18 cellular contexts compared by ENCODE assay signal in the genomic region with DNA sequence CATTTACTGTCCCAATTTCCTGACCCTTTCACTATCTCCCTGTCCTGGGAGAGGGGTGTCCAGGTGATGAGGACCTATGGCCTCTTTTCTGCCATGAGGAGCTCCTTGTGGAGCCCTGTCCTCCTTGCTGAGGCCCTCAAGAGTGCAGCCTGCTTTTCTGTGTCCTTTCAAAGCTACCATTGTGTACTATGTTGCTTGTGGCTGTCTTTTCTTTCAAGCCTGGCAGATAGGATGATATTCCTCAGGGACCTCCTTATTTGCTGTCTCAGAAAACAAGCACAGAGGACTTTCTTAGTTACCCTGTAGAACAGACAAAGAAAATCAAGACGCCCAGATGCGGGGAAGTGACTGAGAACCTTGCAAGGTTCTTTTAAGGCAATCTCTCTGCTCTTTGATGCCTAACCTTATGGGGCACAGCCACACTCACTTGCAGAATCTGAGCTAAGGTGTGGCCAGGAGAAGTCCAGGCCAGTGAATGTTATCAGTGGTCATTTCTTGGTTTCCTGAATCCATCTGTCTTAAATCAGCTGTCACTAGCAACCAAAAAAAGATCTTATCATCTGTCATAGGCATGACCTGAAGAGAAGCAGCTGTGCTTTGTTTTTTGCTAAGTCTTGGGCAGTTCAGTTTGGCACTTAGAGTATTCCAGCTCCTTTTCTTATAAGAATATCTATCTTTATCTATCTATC. TPM values are rescaled to one million over a fixed set of nuclear protein-coding genes. Genes with fewer than 3 reads are reported as not detected.
DNase-seq lines count a peak whose midpoint lies in the region; ATAC-seq and TF ChIP-seq lines count a peak whose summit lies in the region.
"Had no signal": no experiment of that assay in that cellular context is flagged by ENCODE, and none has a peak within 500 bp of the region (broad histone marks: within the 10 kb centered on the region; RNA-seq: fewer than 3 reads in every experiment).

No MANE protein-coding gene starts in this region.

- H3K27ac ChIP-seq in IMR-90 (ENCODE audit: insufficient read depth, low read length) (no peak overlapping the region), cingulate gyrus (ENCODE audit: low read depth, low read length) (peak overlapping the region; percentile 47), left lung (peak overlapping the region; percentile 39 to 68), stomach (peak overlapping the region in 4 of 5 donors; percentile 21 to 72 (median 40))
- H3K27ac ChIP-seq: WERI-Rb-1 had no signal

- H4K5ac ChIP-seq in IMR-90 (ENCODE audit: low read depth, low read length) = no peak overlapping the region

- H3K4me2 ChIP-seq in IMR-90 (ENCODE audit: low read depth, low read length) = no peak overlapping the region

- peak overlapping the region; percentile 74 for H2BK20ac ChIP-seq in IMR-90 (ENCODE audit: low read depth, low read length)

- no peak overlapping the region for H3K4ac ChIP-seq in IMR-90 (ENCODE audit: low read depth, low read length)

- no peak for TF ChIP-seq CTCF in IMR-90 (conservative IDR thresholded peaks at IDR 0.05; ENCODE audit: low read depth, low read length)
- no peak for TF ChIP-seq CTCF in left lung (IDR thresholded peaks at IDR 0.05)
- no peak for TF ChIP-seq CTCF in stomach (IDR thresholded peaks at IDR 0.05)

- no peaks in the 10 kb centered on the region for H4K20me1 ChIP-seq in IMR-90 (ENCODE audit: insufficient read depth, low read length)

- WGBS in IMR-90 (ENCODE audit: extremely low coverage in 2 of 2, insufficient read length in 1 of 2), 2 experiments = no CpG with 5 or more reads among the region's 2 CpGs
- 60 to 82% (median 73%) methylated on average over 2 of the region's 2 CpGs for WGBS in stomach, 5 donors

- BruUV-seq in IMR-90 (replicated peaks; lab: Mats Ljungman, UMichigan) = no TSS peak

- dilution Hi-C loops in IMR-90 (cut with HindIII; ENCODE audit: low sequenced_read_pairs, unreplicated experiment) = no loop called here

- H2BK5ac ChIP-seq in IMR-90 (ENCODE audit: low read depth, low read length, poor library complexity, severe bottlenecking) = no peak overlapping the region

- H3K14ac ChIP-seq in IMR-90 (replicated peaks; ENCODE audit: low read depth, low read length) = peak overlapping the region; percentile 41; the same call in 1 of the 2 replicates

- no peak overlapping the region for H3K9ac ChIP-seq in IMR-90 (ENCODE audit: low read depth, low read length)

- H3K36me3 ChIP-seq in IMR-90 (ENCODE audit: control insufficient read depth, insufficient read depth, low read length) = no peaks in the 10 kb centered on the region
- no peaks in the 10 kb centered on the region for H3K36me3 ChIP-seq in left lung
- H3K36me3 ChIP-seq in stomach = no peaks in the 10 kb centered on the region
- H3K36me3 ChIP-seq: WERI-Rb-1 had no signal

- H2AK5ac ChIP-seq in IMR-90 (ENCODE audit: low read depth, low read length) = no peak overlapping the region

- DNase-seq in IMR-90 (no peak), left lung (no peak), stomach (no peak), NCI-H2227 (lab: John Stamatoyannopoulos, UW; ENCODE audit: unreplicated experiment) (no peak)
- DNase-seq in activated CD4-positive, CD25-positive, alpha-beta regulatory T cell treated with anti-CD3 and anti-CD28 coated beads, Interleukin-2, amount 50 U/mL, for 72 hours = no peak
- DNase-seq in natural killer cell treated with Interleukin-12 subunit alpha and Interleukin-12 subunit beta and Interleukin-15 and Interleukin-18, amount 100 ng/mL, for 72 hours (ENCODE audit: low spot score) = no peak
- DNase-seq: activated gamma-delta T cell; Caco-2; effector memory CD4-positive, alpha-beta T cell; GF-D8; KG1; NCI-H146; NCI-H510A; SW 1271; WERI-Rb-1 had no signal

- H3K27ac Mint-ChIP-seq in natural killer cell treated with Interleukin-12 subunit alpha and Interleukin-12 subunit beta and Interleukin-15 and Interleukin-18, amount 100 ng/mL, for 72 hours = no peak overlapping the region

- H3K56ac ChIP-seq in IMR-90 (ENCODE audit: extremely low read depth, insufficient read depth, low read length) = no peak overlapping the region

- H2AK9ac ChIP-seq in IMR-90 (replicated peaks; ENCODE audit: low read depth, low read length, poor library complexity) = no peak overlapping the region

- no peak; the same call in 1 of the 2 replicates for ATAC-seq in IMR-90 (ENCODE audit: low read depth)
- no peak for ATAC-seq in left lung
- no peak for ATAC-seq in GM21367 (IDR thresholded peaks at IDR 0.05; ENCODE audit: unreplicated experiment)
- no peak for ATAC-seq in natural killer cell treated with Interleukin-12 subunit alpha and Interleukin-12 subunit beta and Interleukin-15 and Interleukin-18, amount 100 ng/mL, for 72 hours

- CTCF ChIA-PET in IMR-90 (lab: Yijun Ruan, JAX) = interaction anchor here (0.8 to 2.1 kb wide), 2 partner anchors 17 to 193 kb away, joined by 3 to 8 read pairs; a partner anchor contains a TSS

- no peak overlapping the region for H2AFZ ChIP-seq in IMR-90 (replicated peaks; ENCODE audit: low read length, poor library complexity)

- H3K4me3 Mint-ChIP-seq in natural killer cell treated with Interleukin-12 subunit alpha and Interleukin-12 subunit beta and Interleukin-15 and Interleukin-18, amount 100 ng/mL, for 72 hours = no peak overlapping the region

- in situ Hi-C loops in IMR-90 (cut with MboI; ENCODE audit: low sequenced_read_pairs) = no loop called here

- intact Hi-C loops in IMR-90 (cut with micrococcal nuclease) (no loop called here), left lung (cut with DNase I) (no loop called here), stomach (cut with DNase I; ENCODE audit: low total_unique reads) (no loop called here)

- H3K9me3 ChIP-seq in IMR-90 (ENCODE audit: control insufficient read depth, insufficient read depth, low read length) (no peaks in the 10 kb centered on the region), left lung (no peaks in the 10 kb centered on the region), stomach (no peaks in the 10 kb centered on the region)
- H3K9me3 ChIP-seq: body of pancreas, Caco-2 had no signal

- TF ChIP-seq RAD21 in IMR-90 (IDR thresholded peaks at IDR 0.05; ENCODE audit: low read length) = no peak

- TF ChIP-seq POLR2A in IMR-90 (IDR thresholded peaks at IDR 0.05; ENCODE audit: low read depth, low read length) (no peak), stomach (IDR thresholded peaks at IDR 0.05) (no peak)

- 0 out of 2 replicates have a peak overlapping the region, but pooled peaks have one; percentile 16 for H3K23ac ChIP-seq in IMR-90 (ENCODE audit: low read depth, low read length)

- H3K27me3 ChIP-seq in IMR-90 (ENCODE audit: control insufficient read depth, insufficient read depth, low read length) (no peaks in the 10 kb centered on the region), left lung (no peaks in the 10 kb centered on the region), stomach (no peaks in the 10 kb centered on the region)
- H3K27me3 ChIP-seq: body of pancreas had no signal

- H3K18ac ChIP-seq in IMR-90 (ENCODE audit: low read depth, low read length) = no peak overlapping the region

- H3K4me1 ChIP-seq in IMR-90 (ENCODE audit: control insufficient read depth, insufficient read depth, low read length) (peaks cover 2% of the 10 kb centered on the region; the same call in 1 of the 2 replicates), left lung (peaks cover 7 to 11% of the 10 kb centered on the region in 2 donors), stomach (peaks cover 6 to 40% (median 21%) of the 10 kb centered on the region in 4 donors)
- H3K4me1 ChIP-seq: body of pancreas had no signal

- no peaks in the 10 kb centered on the region for H3K9me3 Mint-ChIP-seq in natural killer cell treated with Interleukin-12 subunit alpha and Interleukin-12 subunit beta and Interleukin-15 and Interleukin-18, amount 100 ng/mL, for 72 hours

- peaks cover 14 to 31% of the 10 kb centered on the region in 2 donors for H3K27me3 Mint-ChIP-seq in natural killer cell treated with Interleukin-12 subunit alpha and Interleukin-12 subunit beta and Interleukin-15 and Interleukin-18, amount 100 ng/mL, for 72 hours

- peaks cover 3% of the 10 kb centered on the region; the same call in 1 of the 2 replicates for H3K9me1 ChIP-seq in IMR-90 (ENCODE audit: insufficient read depth, low read length)

- no peak for TF ChIP-seq EP300 in stomach (IDR thresholded peaks at IDR 0.05)

- H4K91ac ChIP-seq in IMR-90 (ENCODE audit: insufficient read depth, low read depth, low read length) = no peak overlapping the region

- peak overlapping the region; percentile 68 for H2BK120ac ChIP-seq in IMR-90 (ENCODE audit: low read depth, low read length)

- H4K8ac ChIP-seq in IMR-90 (ENCODE audit: low read depth in 2 of 2, low read length in 2 of 2) = no peak overlapping the region

- H3K4me1 Mint-ChIP-seq in natural killer cell treated with Interleukin-12 subunit alpha and Interleukin-12 subunit beta and Interleukin-15 and Interleukin-18, amount 100 ng/mL, for 72 hours (ENCODE audit: low read depth in 2 of 2) = no peaks in the 10 kb centered on the region

- H3K4me3 ChIP-seq in IMR-90 (ENCODE audit: insufficient read depth, low read depth, low read length) (no peak overlapping the region), left lung (no peak overlapping the region), stomach (no peak overlapping the region)
- H3K4me3 ChIP-seq: body of pancreas had no signal

- no peaks in the 10 kb centered on the region for H3K36me3 Mint-ChIP-seq in natural killer cell treated with Interleukin-12 subunit alpha and Interleukin-12 subunit beta and Interleukin-15 and Interleukin-18, amount 100 ng/mL, for 72 hours

- POLR2A ChIA-PET in IMR-90 (lab: Charles Lee; ENCODE audit: unreplicated experiment) = interaction anchor here (0.5 kb wide), 1 partner anchor 17 kb away, joined by 4 read pairs; no protein-coding TSS in a partner anchor

- H2BK15ac ChIP-seq in IMR-90 (ENCODE audit: low read depth, low read length) = no peak overlapping the region; the same call in 2 of the 3 replicates

- H3K79me1 ChIP-seq in IMR-90 (ENCODE audit: low read depth in 1 of 2, low read length in 2 of 2) = 0 out of 4 replicates have a peak, but pooled peaks cover 0 to 4% of the 10 kb centered on the region in 2 experiments

TF ChIP-seq in IMR-90, 13 proteins besides CTCF, POLR2A, EP300 and RAD21 (continues in another document):
- no peak for TF ChIP-seq SMC3 (IDR thresholded peaks at IDR 0.05; ENCODE audit: low read depth, low read length)
- TF ChIP-seq BHLHE40 (IDR thresholded peaks at IDR 0.05; ENCODE audit: low read depth, low read length) = no peak

RNA-seq across cellular contexts. Expression of a gene that starts 17.2 kb away (rescaled TPM):
- total RNA-seq in IMR-90 (2012; rRNA removed) = 2.9 and 3.3 TPM in 2 replicates
- polyA plus RNA-seq in IMR-90 (2012; rRNA removed) = 0.90 and 1.3 TPM in 2 replicates
- 0.29 and 0.35 TPM in 2 replicates for polyA plus RNA-seq in IMR-90 (2012; cell fraction: cytosol; rRNA removed)
- polyA plus RNA-seq in IMR-90 (2012; cell fraction: nucleus; rRNA removed; ENCODE audit: low replicate concordance) = 0.13 and 0.99 TPM in 2 replicates
- total RNA-seq in left lung = 10 to 100 TPM; 16.4 to 22.2 TPM
- 10 to 100 TPM; 12.5 to 42.7 (median 18.7) TPM for total RNA-seq in stomach
- polyA plus RNA-seq in stomach = 10 to 100 TPM; 10.5 to 11.9 (median 11.7) TPM
- under 1 TPM; 0.56 to 0.76 TPM for total RNA-seq in natural killer cell treated with Interleukin-12 subunit alpha and Interleukin-12 subunit beta and Interleukin-15 and Interleukin-18, amount 100 ng/mL, for 72 hours
